Comparison of ENCODE assay signal across 25 cellular contexts in genomic region chr7:22630069-22630468, GRCh38.
"Had no signal": no experiment of that assay in that cellular context is flagged by ENCODE, and none has a peak within 500 bp of the region (broad histone marks: within the 10 kb centered on the region; RNA-seq: fewer than 3 reads in every experiment).

No MANE protein-coding gene starts in this region.

- DNase-seq: cortex of kidney; dorsolateral prefrontal cortex; effector CD8-positive, alpha-beta T cell; glutamatergic neuron; left colon; left ventricle myocardium superior; mesenchymal stem cell; naive thymus-derived CD4-positive, alpha-beta T cell; nephron progenitor cell; psoas muscle; spleen; stimulated activated CD4-positive, alpha-beta T cell treated with anti-CD3 and anti-CD28 coated beads, Interleukin-15, amount 100 ng/mL, for 24 hours; stimulated activated CD4-positive, alpha-beta T cell treated with anti-CD3 and anti-CD28 coated beads, Interleukin-1b, Interleukin-23, amount 100 ng/mL, for 48 hours; stimulated activated CD4-positive, alpha-beta T cell treated with anti-CD3 and anti-CD28 coated beads, Interleukin-4, amount 100 ng/mL, for 24 hours had no signal

- H3K36me3 Mint-ChIP-seq: type B pancreatic cell had no signal

- H3K27me3 Mint-ChIP-seq: stimulated activated memory B cell treated with anti-CD40 and anti-IgM and Interleukin-4, amounts not matched to agents 10 μg/mL and 1 μg/mL and 100 μg/mL, for 72 hours had no signal

- H3K27me3 ChIP-seq: esophagus muscularis mucosa, gastroesophageal sphincter, spleen had no signal

- H3K4me3 ChIP-seq: dorsolateral prefrontal cortex, esophagus muscularis mucosa, gastroesophageal sphincter, lung, psoas muscle, spleen, thoracic aorta had no signal

- ATAC-seq: gastroesophageal sphincter; left colon; left ventricle myocardium superior; naive thymus-derived CD4-positive, alpha-beta T cell; psoas muscle; sciatic nerve; stimulated activated memory B cell treated with anti-CD40 and anti-IgM and Interleukin-4, amounts not matched to agents 10 μg/mL and 1 μg/mL and 100 μg/mL, for 72 hours had no signal

- H3K27ac ChIP-seq: dorsolateral prefrontal cortex, esophagus muscularis mucosa, gastroesophageal sphincter, neutrophil, psoas muscle, spleen, thoracic aorta had no signal

- H3K4me3 Mint-ChIP-seq: naive thymus-derived CD4-positive, alpha-beta T cell; nephron progenitor cell; stimulated activated memory B cell treated with anti-CD40 and anti-IgM and Interleukin-4, amounts not matched to agents 10 μg/mL and 1 μg/mL and 100 μg/mL, for 72 hours; stimulated activated naive CD8-positive, alpha-beta T cell treated with anti-CD3 and anti-CD28 coated beads, Interleukin-15, Interleukin-2, amounts not matched to agents 100 ng/mL and 50 ng/mL, for 24 hours; type B pancreatic cell had no signal

- H3K9me3 Mint-ChIP-seq: naive thymus-derived CD4-positive, alpha-beta T cell; nephron progenitor cell; stimulated activated memory B cell treated with anti-CD40 and anti-IgM and Interleukin-4, amounts not matched to agents 10 μg/mL and 1 μg/mL and 100 μg/mL, for 72 hours; stimulated activated naive CD8-positive, alpha-beta T cell treated with anti-CD3 and anti-CD28 coated beads, Interleukin-15, Interleukin-2, amounts not matched to agents 100 ng/mL and 50 ng/mL, for 24 hours; type B pancreatic cell had no signal

- H3K36me3 ChIP-seq: esophagus muscularis mucosa, gastroesophageal sphincter, neutrophil, thoracic aorta had no signal

- FAIRE-seq: endometrium, urothelium cell line had no signal

- H3K9me3 ChIP-seq: esophagus muscularis mucosa, gastroesophageal sphincter, neutrophil, psoas muscle, spleen, thoracic aorta had no signal

- H3K4me1 ChIP-seq: psoas muscle, spleen had no signal

- H3K27ac Mint-ChIP-seq: naive thymus-derived CD4-positive, alpha-beta T cell; nephron progenitor cell; stimulated activated memory B cell treated with anti-CD40 and anti-IgM and Interleukin-4, amounts not matched to agents 10 μg/mL and 1 μg/mL and 100 μg/mL, for 72 hours; stimulated activated naive CD8-positive, alpha-beta T cell treated with anti-CD3 and anti-CD28 coated beads, Interleukin-15, Interleukin-2, amounts not matched to agents 100 ng/mL and 50 ng/mL, for 24 hours; type B pancreatic cell had no signal
